8 cellular contexts compared by ENCODE assay signal in the genomic region with DNA sequence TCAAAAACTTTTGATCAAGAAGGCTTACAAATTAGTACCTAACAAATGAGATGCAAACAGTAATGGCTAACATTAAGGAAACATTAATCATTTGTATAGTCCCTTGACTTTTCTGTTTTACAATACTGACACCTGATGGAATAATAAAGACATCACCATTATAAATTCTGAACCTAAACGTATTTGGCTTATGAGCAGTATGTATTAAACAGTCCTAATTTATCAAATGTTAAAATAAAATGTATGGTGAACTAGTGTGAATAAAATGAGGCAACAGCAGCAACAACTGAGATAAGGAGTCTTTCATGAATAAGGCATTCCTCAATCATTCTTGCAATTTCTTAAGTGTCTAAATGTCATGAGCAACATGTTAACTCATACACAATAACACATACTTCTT. TPM values are rescaled to one million over a fixed set of nuclear protein-coding genes. Genes with fewer than 3 reads are reported as not detected.
DNase-seq lines count a peak whose midpoint lies in the region; ATAC-seq and TF ChIP-seq lines count a peak whose summit lies in the region.

No MANE protein-coding gene starts in this region.

- H3K4me1 ChIP-seq in OCI-LY7 (ENCODE audit: insufficient read depth, low read length, poor library complexity, severe bottlenecking) (peaks cover 38% of the 10 kb centered on the region), psoas muscle (peaks cover 49% of the 10 kb centered on the region)

- CTCF ChIA-PET in OCI-LY7 (lab: Charles Lee; ENCODE audit: unreplicated experiment) = no interaction called here

- H3K4me3 ChIP-seq in OCI-LY7 (ENCODE audit: low read depth, low read length, poor library complexity, severe bottlenecking) = no peak overlapping the region
- H3K4me3 ChIP-seq in psoas muscle = peak overlapping the region; percentile 26

- in situ Hi-C loops in G401 (cut with HindIII; ENCODE audit: low sequenced_read_pairs) = no loop called here

- no peak overlapping the region for H3K27ac ChIP-seq in OCI-LY7 (ENCODE audit: low read depth, low read length, poor library complexity, severe bottlenecking)
- peak overlapping the region; percentile 24 for H3K27ac ChIP-seq in psoas muscle

- ATAC-seq in psoas muscle (peak in 1 of 4 donors; percentile 61), GM21786 (IDR thresholded peaks at IDR 0.05; ENCODE audit: unreplicated experiment) (no peak), GM18498 (IDR thresholded peaks at IDR 0.05; ENCODE audit: unreplicated experiment) (no peak), HG02759 (IDR thresholded peaks at IDR 0.05; ENCODE audit: unreplicated experiment) (no peak)

- H3K79me2 ChIP-seq in OCI-LY7 (ENCODE audit: insufficient read depth, low read depth, low read length) = peaks cover 76% of the 10 kb centered on the region

- no TSS peak for BruUV-seq in OCI-LY7 (replicated peaks; lab: Mats Ljungman, UMichigan)

- no peak overlapping the region for H2AFZ ChIP-seq in OCI-LY7 (ENCODE audit: low read length)

- H3K4me2 ChIP-seq in OCI-LY7 (ENCODE audit: low read length) = no peak overlapping the region

- H3K9me3 ChIP-seq in OCI-LY7 (ENCODE audit: low read length) (no peaks in the 10 kb centered on the region), psoas muscle (no peaks in the 10 kb centered on the region)

- intact Hi-C loops in OCI-LY7 (cut with micrococcal nuclease; ENCODE audit: unreplicated experiment) (no loop called here), psoas muscle (cut with DNase I) (loop anchor here in 1 of 2 donors (10.0 kb wide), 2 partner anchors 703 to 753 kb away; no protein-coding TSS in a partner anchor)

- DNase-seq in G401 (ENCODE audit: low spot score) = peak; percentile 41
- no peak for DNase-seq in OCI-LY7 (ENCODE audit: low spot score)
- DNase-seq in fibroblast of gingiva (ENCODE audit: low read depth) = peak; percentile 14
- no peak for DNase-seq in psoas muscle
- DNase-seq in iPS-NIHi11 (ENCODE audit: low spot score) = no peak

- H3K27me3 ChIP-seq in psoas muscle (ENCODE audit: insufficient read depth in 3 of 3, low read length in 2 of 3) = no peaks in the 10 kb centered on the region

- POLR2A ChIA-PET in OCI-LY7 (lab: Charles Lee) = interaction anchor here (0.7 to 0.9 kb wide), 3 partner anchors 41 to 368 kb away, joined by 3 read pairs; no protein-coding TSS in a partner anchor

- H4K20me1 ChIP-seq in OCI-LY7 (ENCODE audit: insufficient read depth, low read length) = peaks cover 53% of the 10 kb centered on the region

- TF ChIP-seq CTCF in OCI-LY7 (conservative IDR thresholded peaks at IDR 0.05; ENCODE audit: low read length) (peak; percentile 64), psoas muscle (IDR thresholded peaks at IDR 0.05) (peak; percentile 27)

- H3K9me2 ChIP-seq in OCI-LY7 (ENCODE audit: insufficient read depth, low read length) = no peaks in the 10 kb centered on the region

- peaks cover 86% of the 10 kb centered on the region for H3K36me3 ChIP-seq in OCI-LY7 (ENCODE audit: insufficient read depth, low read length)
- H3K36me3 ChIP-seq in psoas muscle (ENCODE audit: insufficient read depth in 1 of 2, low read depth in 1 of 2) = peaks cover 8 to 45% of the 10 kb centered on the region in 2 donors

- 14 to 18% (median 18%) methylated on average over 1 of the region's 1 CpG for WGBS in psoas muscle, 3 donors

RNA-seq across cellular contexts. Expression of a gene that starts 6.0 kb away (rescaled TPM):
- 41.2 and 64.6 TPM in 2 replicates for total RNA-seq in G401 (2014; rRNA removed; shearing (Covaris generic))
- 68.0 and 69.4 TPM in 2 replicates for total RNA-seq in OCI-LY7 (2014; rRNA removed; shearing (Covaris generic))
- total RNA-seq in OCI-LY7 (2022) (57.7 and 70.6 TPM in 2 replicates), psoas muscle (10 to 100 TPM in 3 of 4 donors, 1 to 10 TPM in 1; 9.3 to 27.9 (median 22.5) TPM)
- polyA plus RNA-seq in psoas muscle = 10 to 100 TPM; 18.9 to 39.4 (median 20.8) TPM

Comparison
In these comparisons a context has a peak if more than half of its experiments do, and no peak if none do; other contexts are left out.
1. DNase-seq: peak in G401 (single experiment) and fibroblast of gingiva (single experiment); none in OCI-LY7 (single experiment), psoas muscle (0 of 2) and iPS-NIHi11 (single experiment).